Comparison of ENCODE assay signal across 17 cellular contexts in genomic region chr5:816176-816575, GRCh38. TPM values are rescaled to one million over a fixed set of nuclear protein-coding genes. Genes with fewer than 3 reads are reported as not detected.
A peak's percentile ranks its signal among the peaks of the same experiment; 100 is the strongest.
DNase-seq lines count a peak whose midpoint lies in the region; ATAC-seq and TF ChIP-seq lines count a peak whose summit lies in the region.
"Had no signal": no experiment of that assay in that cellular context is flagged by ENCODE, and none has a peak within 500 bp of the region (broad histone marks: within the 10 kb centered on the region; RNA-seq: fewer than 3 reads in every experiment).

No MANE protein-coding gene starts in this region.

- TF ChIP-seq EP300 in esophagus muscularis mucosa (IDR thresholded peaks at IDR 0.05), result no peak

- TF ChIP-seq POLR2A in esophagus muscularis mucosa (IDR thresholded peaks at IDR 0.05; ENCODE audit: low read depth), result no peak

- no peaks in the 10 kb centered on the region for H3K27me3 ChIP-seq in esophagus muscularis mucosa
- no peaks in the 10 kb centered on the region for H3K27me3 ChIP-seq in ascending aorta

- intact Hi-C loops in esophagus muscularis mucosa (cut with DNase I), result no loop called here
- intact Hi-C loops in ascending aorta (cut with DNase I), result no loop called here

- H3K9me3 ChIP-seq in esophagus muscularis mucosa (no peaks in the 10 kb centered on the region), ascending aorta (no peaks in the 10 kb centered on the region)

- TF ChIP-seq CTCF in esophagus muscularis mucosa (IDR thresholded peaks at IDR 0.05) (no peak), ascending aorta (IDR thresholded peaks at IDR 0.05) (no peak)

- H3K27ac ChIP-seq in esophagus muscularis mucosa (replicated peaks in 1 of 4), result no peak overlapping the region
- no peak overlapping the region for H3K27ac ChIP-seq in ascending aorta

- H3K36me3 ChIP-seq in esophagus muscularis mucosa (no peaks in the 10 kb centered on the region), ascending aorta (no peaks in the 10 kb centered on the region)

- 94% methylated on average over 15 of the region's 15 CpGs for WGBS in esophagus muscularis mucosa

- H3K4me1 ChIP-seq in esophagus muscularis mucosa, result no peaks in the 10 kb centered on the region
- no peaks in the 10 kb centered on the region for H3K4me1 ChIP-seq in ascending aorta

- H3K4me3 ChIP-seq in esophagus muscularis mucosa (no peak overlapping the region), ascending aorta (no peak overlapping the region)
- H3K4me3 ChIP-seq: GM23338 had no signal

- no peak for ATAC-seq in HG03442 (IDR thresholded peaks at IDR 0.05; ENCODE audit: unreplicated experiment)
- ATAC-seq: GM23338, HCT116 had no signal

- peak; percentile 73 for DNase-seq in DMS 273 (lab: John Stamatoyannopoulos, UW; ENCODE audit: unreplicated experiment)
- peak; percentile 32 for DNase-seq in DMS 273 treated with DMSO at 0.1 percent for 48 hours (lab: John Stamatoyannopoulos, UW)
- DNase-seq in NCI-H524 (lab: John Stamatoyannopoulos, UW), result peak; percentile 43 to 81
- peak; percentile 39 for DNase-seq in esophagus muscularis mucosa (ENCODE audit: extremely low spot score)
- DNase-seq in activated naive CD4-positive, alpha-beta T cell treated with anti-CD3 and anti-CD28 coated beads, Interleukin-2, amount 50 U/mL, for 16 hours, result no peak
- DNase-seq in ascending aorta (ENCODE audit: low spot score in 2 of 2), result no peak
- DNase-seq: C1 segment of cervical spinal cord; Calu3; CD4-positive, alpha-beta memory T cell; COR-L47; DMS79; EL; GDM1; H9 had no signal

RNA-seq across cellular contexts. Expression of gene ZDHHC11B, which starts 31.6 kb away (rescaled TPM):
- total RNA-seq in esophagus muscularis mucosa (10 to 100 TPM in 1 of 4 donors, 1 to 10 TPM in 3; 2.2 to 11.7 (median 6.2) TPM), ascending aorta (0.64 TPM)

RNA-seq across cellular contexts. Expression of gene ZDHHC11, which starts 34.6 kb away (rescaled TPM):
- total RNA-seq in esophagus muscularis mucosa (10 to 100 TPM in 2 of 4 donors, 1 to 10 TPM in 2; 4.3 to 13.5 (median 10.9) TPM), ascending aorta (not detected)

Comparison
In these comparisons a context has a peak if more than half of its experiments do, and no peak if none do; other contexts are left out.
1. DNase-seq: peak in DMS 273 (single experiment), DMS 273 treated with DMSO at 0.1 percent for 48 hours (single experiment), NCI-H524 (2 of 2) and esophagus muscularis mucosa (single experiment); none in activated naive CD4-positive, alpha-beta T cell treated with anti-CD3 and anti-CD28 coated beads, Interleukin-2, amount 50 U/mL, for 16 hours (single experiment) and ascending aorta (0 of 2).